Comparison of ENCODE assay signal across 19 cellular contexts in genomic region chr5:55520117-55520829, GRCh38. TPM values are rescaled to one million over a fixed set of nuclear protein-coding genes. Genes with fewer than 3 reads are reported as not detected.
DNase-seq lines count a peak whose midpoint lies in the region; FAIRE-seq and TF ChIP-seq lines count a peak whose summit lies in the region.
"Had no signal": no experiment of that assay in that cellular context is flagged by ENCODE, and none has a peak within 500 bp of the region (broad histone marks: within the 10 kb centered on the region; RNA-seq: fewer than 3 reads in every experiment).

No MANE protein-coding gene starts in this region.

- H3K36me3 Mint-ChIP-seq in nephron (ENCODE audit: low read depth), result peaks cover 11% of the 10 kb centered on the region

- H3K9me3 Mint-ChIP-seq in nephron, result peaks cover 4% of the 10 kb centered on the region

- H3K9me3 ChIP-seq in colonic mucosa, result no peaks in the 10 kb centered on the region

- WGBS in urinary bladder, result 91% methylated on average over 2 of the region's 2 CpGs

- H3K27me3 Mint-ChIP-seq in nephron (ENCODE audit: low read depth), result no peaks in the 10 kb centered on the region

- H3K4me1 ChIP-seq in colonic mucosa, result peaks cover 35% of the 10 kb centered on the region
- no peaks in the 10 kb centered on the region for H3K4me1 ChIP-seq in urinary bladder (ENCODE audit: insufficient read depth)

- DNase-seq in HTR-8/SVneo (ENCODE audit: insufficient read length, low spot score) (no peak), colonic mucosa (no peak), germinal center (ENCODE audit: low spot score) (no peak), Kasumi-1 (lab: John Stamatoyannopoulos, UW) (no peak)
- no peak for DNase-seq in activated CD4-positive, alpha-beta T cell treated with anti-CD3 and anti-CD28 coated beads, Interleukin-2, amount 50 U/mL, for 1 hour
- DNase-seq: AML-193, DMS 273 treated with DMSO at 0.1 percent for 48 hours, GF-D8, GM23248, HCEC 1CT, NCI-H1105 treated with DMSO at 0.1 percent for 48 hours, NCI-H1694, OCI-M1, RPMI8226, SHP77 treated with DMSO at 0.1 percent for 48 hours had no signal

- peak overlapping the region; percentile 81 for H3K27ac ChIP-seq in colonic mucosa
- peak overlapping the region; percentile 6 for H3K27ac ChIP-seq in urinary bladder (ENCODE audit: low read depth)
- H3K27ac ChIP-seq: GM23248 had no signal

- no peaks in the 10 kb centered on the region for H3K36me3 ChIP-seq in colonic mucosa
- no peaks in the 10 kb centered on the region for H3K36me3 ChIP-seq in urinary bladder (ENCODE audit: insufficient read depth)

- H3K4me3 Mint-ChIP-seq in nephron, result no peak overlapping the region

- TF ChIP-seq CTCF in colonic mucosa (IDR thresholded peaks at IDR 0.05) (no peak), nephron (IDR thresholded peaks at IDR 0.05; ENCODE audit: unreplicated experiment in 3 of 3) (no peak)

- peaks cover 53% of the 10 kb centered on the region for H3K4me1 Mint-ChIP-seq in nephron

- H3K4me3 ChIP-seq in colonic mucosa, result no peak overlapping the region
- H3K4me3 ChIP-seq in urinary bladder (ENCODE audit: low read depth, low read length), result no peak overlapping the region
- H3K4me3 ChIP-seq: GM23248, K562 had no signal

- peak overlapping the region; percentile 58 to 75 (median 61) for H3K27ac Mint-ChIP-seq in nephron

- H3K27me3 ChIP-seq in colonic mucosa, result no peaks in the 10 kb centered on the region

- H3K9ac ChIP-seq in colonic mucosa (ENCODE audit: low read depth in 2 of 2, low read length in 2 of 2), result peak overlapping the region in 1 of 2 donors; percentile 14
- H3K9ac ChIP-seq: GM23248 had no signal

- FAIRE-seq in HTR-8/SVneo (lab: Jason Lieb, UNC), result peak; percentile 4
- FAIRE-seq: GM19239, K562 had no signal

- intact Hi-C loops in colonic mucosa (cut with DNase I), result no loop called here

RNA-seq across cellular contexts. Expression of gene PLPP1, which starts 14.5 kb away (rescaled TPM):
- total RNA-seq in colonic mucosa (10 to 100 TPM; 53.0 to 85.7 TPM), urinary bladder (146 TPM)
- 275 TPM for polyA plus RNA-seq in urinary bladder
